8 cellular contexts compared by ENCODE assay signal in the genomic region with DNA sequence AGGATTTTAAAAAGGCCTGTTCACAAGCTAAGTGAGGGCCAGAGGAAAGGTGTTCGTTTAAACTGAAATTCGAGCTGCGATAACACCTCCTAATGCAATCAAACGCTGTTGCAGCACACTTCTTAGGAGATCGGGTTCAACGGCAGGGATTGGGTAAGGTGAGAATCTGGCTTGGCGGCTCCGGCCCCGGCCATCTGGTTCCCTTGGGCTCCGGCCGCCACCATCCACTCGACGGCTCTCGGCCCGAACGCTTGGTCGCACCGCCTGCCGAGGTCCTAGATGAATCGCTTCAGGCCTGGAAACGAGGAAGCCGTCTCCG. TPM values are rescaled to one million over a fixed set of nuclear protein-coding genes. Genes with fewer than 3 reads are reported as not detected.
DNase-seq lines count a peak whose midpoint lies in the region; ATAC-seq and TF ChIP-seq lines count a peak whose summit lies in the region.

No MANE protein-coding gene starts in this region.

- no peaks in the 10 kb centered on the region for H3K27me3 ChIP-seq in lung (ENCODE audit: control insufficient read depth, insufficient read depth)
- H3K27me3 ChIP-seq in upper lobe of left lung: no peaks in the 10 kb centered on the region

- TF ChIP-seq EP300 in upper lobe of left lung (IDR thresholded peaks at IDR 0.05): no peak

- 0% methylated on average over 23 of the region's 23 CpGs for WGBS in lung, 2 donors
- 0% methylated on average over 6 to 19 of the region's 23 CpGs for WGBS in upper lobe of left lung, 2 donors

- H3K4me1 ChIP-seq in lung (ENCODE audit: control insufficient read depth in 2 of 2, insufficient read depth in 2 of 2, low read length in 2 of 2): peaks cover 0 to 22% of the 10 kb centered on the region in 2 donors
- H3K4me1 ChIP-seq in upper lobe of left lung: peaks cover 19 to 61% (median 41%) of the 10 kb centered on the region in 4 donors

- ATAC-seq in GM18861 (IDR thresholded peaks at IDR 0.05; ENCODE audit: unreplicated experiment) (peak; percentile 6), HG03066 (IDR thresholded peaks at IDR 0.05; ENCODE audit: low read depth, unreplicated experiment) (peak; percentile 16), lung (ENCODE audit: insufficient read depth, low FRiP score) (no peak), upper lobe of left lung (ENCODE audit: low FRiP score in 2 of 2) (peak; percentile 68 to 86)

- POLR2A ChIA-PET in AG04449 (lab: Yijun Ruan, JAX): no interaction called here

- peak overlapping the region; percentile 70 for H3K4me3 ChIP-seq in AG04449 (ENCODE audit: low read depth, low read length)
- H3K4me3 ChIP-seq in lung: peak overlapping the region; percentile 48
- peak overlapping the region; percentile 7 to 76 (median 60) for H3K4me3 ChIP-seq in upper lobe of left lung

- CTCF ChIA-PET in AG04449 (lab: Yijun Ruan, JAX): interaction anchor here (1.3 to 1.4 kb wide), 2 partner anchors 12 to 53 kb away, joined by 3 to 6 read pairs; no protein-coding TSS in a partner anchor

- H3K9me3 ChIP-seq in lung (ENCODE audit: control insufficient read depth in 2 of 2, insufficient read depth in 1 of 2, low read length in 1 of 2): no peaks in the 10 kb centered on the region
- H3K9me3 ChIP-seq in upper lobe of left lung: no peaks in the 10 kb centered on the region

- H3K27ac ChIP-seq in caudate nucleus (ENCODE audit: low read depth, low read length) (peak overlapping the region; percentile 96), lung (ENCODE audit: low read depth in 1 of 2, low read length in 1 of 2) (peak overlapping the region; percentile 97 to 98), upper lobe of left lung (peak overlapping the region; percentile 97 to 99 (median 99))

- TF ChIP-seq CTCF in AG04449 (IDR thresholded peaks at IDR 0.05; ENCODE audit: insufficient read depth, low read length, missing control alignments): no peak
- no peak for TF ChIP-seq CTCF in lung (IDR thresholded peaks at IDR 0.05; ENCODE audit: control extremely low read depth, extremely low read depth)
- no peak for TF ChIP-seq CTCF in upper lobe of left lung (IDR thresholded peaks at IDR 0.05)

- H3K36me3 ChIP-seq in lung (ENCODE audit: control insufficient read depth in 2 of 2, insufficient read depth in 2 of 2, low read length in 2 of 2) (no peaks in the 10 kb centered on the region), upper lobe of left lung (peaks cover 0 to 7% (median 0%) of the 10 kb centered on the region in 4 donors)

- no peak for TF ChIP-seq POLR2A in upper lobe of left lung (IDR thresholded peaks at IDR 0.05)

- DNase-seq in AG04449 (ENCODE audit: low read depth, low spot score): no peak
- peak; percentile 91 for DNase-seq in NCI-H526 treated with DMSO at 0.1 percent for 48 hours (lab: John Stamatoyannopoulos, UW)
- DNase-seq in caudate nucleus (lab: John Stamatoyannopoulos, UW): peak in 2 of 61 donors; percentile 48 to 49
- DNase-seq in lung (ENCODE audit: low spot score): no peak
- peak; percentile 78 to 92 for DNase-seq in upper lobe of left lung
- no peak for DNase-seq in central memory CD4-positive, alpha-beta T cell

RNA-seq across cellular contexts. Expression of gene C11orf71, which starts 0.4 kb away (rescaled TPM):
- total RNA-seq in lung (10 to 100 TPM; 10.9 to 14.4 TPM), upper lobe of left lung (10 to 100 TPM in 2 of 6 donors, 1 to 10 TPM in 4; 6.2 to 16.8 (median 8.3) TPM)
- 10 to 100 TPM; 10.1 to 11.5 TPM for polyA plus RNA-seq in lung

RNA-seq across cellular contexts. Expression of gene RBM7, which starts 0.6 kb away (rescaled TPM):
- total RNA-seq in lung: 10 to 100 TPM; 25.5 to 57.3 TPM
- polyA plus RNA-seq in lung: 10 to 100 TPM in 1 of 2 donors, 1 to 10 TPM in 1; 7.9 to 23.0 TPM
- 10 to 100 TPM in 4 of 6 donors, 1 to 10 TPM in 2; 2.2 to 35.2 (median 21.4) TPM for total RNA-seq in upper lobe of left lung

RNA-seq across cellular contexts. Expression of gene REXO2, which starts 39.4 kb away (rescaled TPM):
- total RNA-seq in lung (10 to 100 TPM; 57.1 to 83.2 TPM), upper lobe of left lung (100 to 1,000 TPM in 3 of 6 donors, 10 to 100 TPM in 3; 41.8 to 150 (median 99.4) TPM)
- 10 to 100 TPM; 58.0 to 77.6 TPM for polyA plus RNA-seq in lung

Comparison
In these comparisons a context has a peak if more than half of its experiments do, and no peak if none do; other contexts are left out.
1. DNase-seq: peak in NCI-H526 treated with DMSO at 0.1 percent for 48 hours (single experiment) and upper lobe of left lung (2 of 2); none in AG04449 (single experiment), lung (single experiment) and central memory CD4-positive, alpha-beta T cell (single experiment).
2. Peak in every context shown above with its lines, with median percentiles within 50 percentile points of each other: H3K4me3 ChIP-seq and H3K27ac ChIP-seq.